1 cellular context compared by ENCODE assay signal in the genomic region with DNA sequence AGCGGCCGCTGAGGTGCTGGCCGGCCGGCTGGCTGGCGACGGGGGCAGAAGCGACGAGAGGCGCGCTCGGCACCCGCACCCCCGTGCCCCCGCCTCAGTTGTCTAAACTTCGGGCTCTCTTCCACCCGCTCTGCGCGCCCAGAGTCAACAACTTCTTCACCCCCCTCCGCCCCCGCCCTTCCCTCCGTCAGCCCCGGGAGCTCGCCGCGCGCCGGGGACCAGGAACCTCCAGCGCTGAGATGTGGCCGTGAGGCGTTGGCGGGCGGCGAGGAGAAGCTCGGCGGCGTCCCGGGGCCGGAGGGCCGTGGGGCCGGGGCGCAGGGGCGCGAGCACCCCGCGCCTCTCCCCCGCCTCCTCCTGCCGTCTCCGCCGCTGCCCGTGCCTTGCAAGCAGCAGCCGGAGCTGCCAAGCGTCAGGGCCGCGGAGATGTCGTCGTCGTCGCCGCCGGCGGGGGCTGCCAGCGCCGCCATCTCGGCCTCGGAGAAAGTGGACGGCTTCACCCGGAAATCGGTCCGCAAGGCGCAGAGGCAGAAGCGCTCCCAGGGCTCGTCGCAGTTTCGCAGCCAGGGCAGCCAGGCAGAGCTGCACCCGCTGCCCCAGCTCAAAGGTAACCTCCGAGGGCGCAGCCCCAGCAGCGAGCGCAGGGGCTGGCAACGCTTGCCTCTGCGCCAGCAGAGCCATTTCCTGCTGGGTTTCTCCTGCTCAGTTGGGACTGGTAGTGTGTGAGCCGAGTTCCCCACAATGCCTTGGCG.
A peak's percentile ranks its signal among the peaks of the same experiment; 100 is the strongest.
TF ChIP-seq lines count a peak whose summit lies in the region.

No MANE protein-coding gene starts in this region.

TF ChIP-seq in HepG2, 621 proteins besides CTCF, POLR2A, EP300 and RAD21 (continued from another document and continues in another):
- TF ChIP-seq, protein P1, sequence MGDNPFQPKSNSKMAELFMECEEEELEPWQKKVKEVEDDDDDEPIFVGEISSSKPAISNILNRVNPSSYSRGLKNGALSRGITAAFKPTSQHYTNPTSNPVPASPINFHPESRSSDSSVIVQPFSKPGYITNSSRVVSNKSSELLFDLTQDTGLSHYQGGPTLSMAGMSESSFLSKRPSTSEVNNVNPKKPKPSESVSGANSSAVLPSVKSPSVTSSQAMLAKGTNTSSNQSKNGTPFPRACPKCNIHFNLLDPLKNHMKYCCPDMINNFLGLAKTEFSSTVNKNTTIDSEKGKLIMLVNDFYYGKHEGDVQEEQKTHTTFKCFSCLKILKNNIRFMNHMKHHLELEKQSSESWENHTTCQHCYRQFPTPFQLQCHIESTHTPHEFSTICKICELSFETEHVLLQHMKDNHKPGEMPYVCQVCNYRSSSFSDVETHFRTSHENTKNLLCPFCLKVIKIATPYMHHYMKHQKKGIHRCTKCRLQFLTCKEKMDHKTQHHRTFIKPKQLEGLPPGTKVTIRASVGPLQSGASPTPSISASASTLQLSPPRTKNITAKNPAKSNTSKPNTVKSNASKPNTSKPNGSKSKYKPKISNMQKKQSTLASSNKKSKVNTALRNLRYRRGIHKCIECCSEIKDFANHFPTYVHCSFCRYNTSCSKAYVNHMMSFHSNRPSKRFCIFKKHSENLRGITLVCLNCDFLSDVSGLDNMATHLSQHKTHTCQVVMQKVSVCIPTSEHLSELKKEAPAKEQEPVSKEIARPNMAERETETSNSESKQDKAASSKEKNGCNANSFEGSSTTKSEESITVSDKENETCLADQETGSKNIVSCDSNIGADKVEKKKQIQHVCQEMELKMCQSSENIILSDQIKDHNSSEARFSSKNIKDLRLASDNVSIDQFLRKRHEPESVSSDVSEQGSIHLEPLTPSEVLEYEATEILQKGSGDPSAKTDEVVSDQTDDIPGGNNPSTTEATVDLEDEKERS (CRISPR knock-in tag; IDR thresholded peaks at IDR 0.05), result 0 out of 2 replicates have a peak, but pooled peaks have one; percentile 30
- TF ChIP-seq ZBTB7B (CRISPR knock-in tag; IDR thresholded peaks at IDR 0.05), result no peak
- TF ChIP-seq, protein P2, sequence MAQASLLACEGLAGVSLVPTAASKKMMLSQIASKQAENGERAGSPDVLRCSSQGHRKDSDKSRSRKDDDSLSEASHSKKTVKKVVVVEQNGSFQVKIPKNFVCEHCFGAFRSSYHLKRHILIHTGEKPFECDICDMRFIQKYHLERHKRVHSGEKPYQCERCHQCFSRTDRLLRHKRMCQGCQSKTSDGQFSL (CRISPR knock-in tag; IDR thresholded peaks at IDR 0.05), result no peak
- TF ChIP-seq, protein P3, sequence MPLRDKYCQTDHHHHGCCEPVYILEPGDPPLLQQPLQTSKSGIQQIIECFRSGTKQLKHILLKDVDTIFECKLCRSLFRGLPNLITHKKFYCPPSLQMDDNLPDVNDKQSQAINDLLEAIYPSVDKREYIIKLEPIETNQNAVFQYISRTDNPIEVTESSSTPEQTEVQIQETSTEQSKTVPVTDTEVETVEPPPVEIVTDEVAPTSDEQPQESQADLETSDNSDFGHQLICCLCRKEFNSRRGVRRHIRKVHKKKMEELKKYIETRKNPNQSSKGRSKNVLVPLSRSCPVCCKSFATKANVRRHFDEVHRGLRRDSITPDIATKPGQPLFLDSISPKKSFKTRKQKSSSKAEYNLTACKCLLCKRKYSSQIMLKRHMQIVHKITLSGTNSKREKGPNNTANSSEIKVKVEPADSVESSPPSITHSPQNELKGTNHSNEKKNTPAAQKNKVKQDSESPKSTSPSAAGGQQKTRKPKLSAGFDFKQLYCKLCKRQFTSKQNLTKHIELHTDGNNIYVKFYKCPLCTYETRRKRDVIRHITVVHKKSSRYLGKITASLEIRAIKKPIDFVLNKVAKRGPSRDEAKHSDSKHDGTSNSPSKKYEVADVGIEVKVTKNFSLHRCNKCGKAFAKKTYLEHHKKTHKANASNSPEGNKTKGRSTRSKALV (CRISPR knock-in tag; IDR thresholded peaks at IDR 0.05), result no peak
- no peak for TF ChIP-seq NONO (IDR thresholded peaks at IDR 0.05)
- no peak for TF ChIP-seq NONO (CRISPR knock-in tag; conservative IDR thresholded peaks at IDR 0.05)
- TF ChIP-seq TP53 (CRISPR knock-in tag; conservative IDR thresholded peaks at IDR 0.05), result no peak
- TF ChIP-seq ZSCAN12 (CRISPR knock-in tag; IDR thresholded peaks at IDR 0.05), result no peak
- no peak for TF ChIP-seq ZNF264 (CRISPR knock-in tag; IDR thresholded peaks at IDR 0.05)
- peak; percentile 29; the same call in 1 of the 2 replicates for TF ChIP-seq ZMYM4 (CRISPR knock-in tag; IDR thresholded peaks at IDR 0.05)
- TF ChIP-seq KDM4B (CRISPR knock-in tag; IDR thresholded peaks at IDR 0.05), result no peak
- no peak for TF ChIP-seq MLLT10 (CRISPR knock-in tag; IDR thresholded peaks at IDR 0.05)
- no peak for TF ChIP-seq NCOR1 (IDR thresholded peaks at IDR 0.05; ENCODE audit: borderline replicate concordance, low read length)
- TF ChIP-seq TGIF2 (CRISPR knock-in tag; IDR thresholded peaks at IDR 0.05), result no peak
- no peak for TF ChIP-seq MIXL1 (CRISPR knock-in tag; IDR thresholded peaks at IDR 0.05)
- no peak for TF ChIP-seq POLR2AphosphoS2 (IDR thresholded peaks at IDR 0.05; ENCODE audit: low read depth, low read length)
- TF ChIP-seq HNRNPK (IDR thresholded peaks at IDR 0.05; ENCODE audit: low read depth, low read length, poor library complexity, severe bottlenecking), result no peak
- no peak for TF ChIP-seq XBP1 (CRISPR knock-in tag; IDR thresholded peaks at IDR 0.05)
- TF ChIP-seq, protein P4, sequence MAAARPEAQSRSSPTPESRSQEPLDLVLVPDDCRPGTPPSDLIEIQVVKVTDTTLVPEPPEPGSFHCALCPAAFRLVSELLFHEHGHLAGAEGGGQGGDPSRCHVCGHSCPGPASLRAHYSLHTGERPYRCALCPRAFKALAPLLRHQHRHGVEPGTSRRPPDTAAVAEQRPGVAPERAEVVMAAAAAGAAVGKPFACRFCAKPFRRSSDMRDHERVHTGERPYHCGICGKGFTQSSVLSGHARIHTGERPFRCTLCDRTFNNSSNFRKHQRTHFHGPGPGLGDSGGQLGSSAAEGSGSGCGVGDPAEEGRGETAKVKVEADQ (CRISPR knock-in tag; IDR thresholded peaks at IDR 0.05; ENCODE audit: borderline replicate concordance), result no peak
- no peak; the same call in 1 of the 2 replicates for TF ChIP-seq ZNF501 (CRISPR knock-in tag; IDR thresholded peaks at IDR 0.05)
- TF ChIP-seq ZNF17 (CRISPR knock-in tag; IDR thresholded peaks at IDR 0.05), result no peak
- TF ChIP-seq PTBP1 (IDR thresholded peaks at IDR 0.05; ENCODE audit: low read depth, low read length, poor library complexity, severe bottlenecking), result no peak
- no peak for TF ChIP-seq ZNF839 (CRISPR knock-in tag; IDR thresholded peaks at IDR 0.05; ENCODE audit: borderline replicate concordance)
- TF ChIP-seq, protein P5, sequence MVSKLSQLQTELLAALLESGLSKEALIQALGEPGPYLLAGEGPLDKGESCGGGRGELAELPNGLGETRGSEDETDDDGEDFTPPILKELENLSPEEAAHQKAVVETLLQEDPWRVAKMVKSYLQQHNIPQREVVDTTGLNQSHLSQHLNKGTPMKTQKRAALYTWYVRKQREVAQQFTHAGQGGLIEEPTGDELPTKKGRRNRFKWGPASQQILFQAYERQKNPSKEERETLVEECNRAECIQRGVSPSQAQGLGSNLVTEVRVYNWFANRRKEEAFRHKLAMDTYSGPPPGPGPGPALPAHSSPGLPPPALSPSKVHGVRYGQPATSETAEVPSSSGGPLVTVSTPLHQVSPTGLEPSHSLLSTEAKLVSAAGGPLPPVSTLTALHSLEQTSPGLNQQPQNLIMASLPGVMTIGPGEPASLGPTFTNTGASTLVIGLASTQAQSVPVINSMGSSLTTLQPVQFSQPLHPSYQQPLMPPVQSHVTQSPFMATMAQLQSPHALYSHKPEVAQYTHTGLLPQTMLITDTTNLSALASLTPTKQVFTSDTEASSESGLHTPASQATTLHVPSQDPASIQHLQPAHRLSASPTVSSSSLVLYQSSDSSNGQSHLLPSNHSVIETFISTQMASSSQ (IDR thresholded peaks at IDR 0.05; ENCODE audit: low read depth), result no peak
- TF ChIP-seq, protein P5 (CRISPR knock-in tag; IDR thresholded peaks at IDR 0.05; ENCODE audit: borderline replicate concordance), result no peak
- TF ChIP-seq ZNF747 (CRISPR knock-in tag; IDR thresholded peaks at IDR 0.05; ENCODE audit: borderline replicate concordance), result no peak
- no peak for TF ChIP-seq ZFP36L2 (CRISPR knock-in tag; IDR thresholded peaks at IDR 0.05)
- TF ChIP-seq MBNL3 (CRISPR knock-in tag; conservative IDR thresholded peaks at IDR 0.05), result no peak
- TF ChIP-seq ZNF441 (CRISPR knock-in tag; IDR thresholded peaks at IDR 0.05; ENCODE audit: borderline replicate concordance), result no peak
- no peak for TF ChIP-seq KLF13 (CRISPR knock-in tag; IDR thresholded peaks at IDR 0.05)
- TF ChIP-seq PRMT3 (CRISPR knock-in tag; IDR thresholded peaks at IDR 0.05; ENCODE audit: borderline replicate concordance, low read depth), result no peak
- TF ChIP-seq ZFP62 (CRISPR knock-in tag; IDR thresholded peaks at IDR 0.05), result no peak
- no peak for TF ChIP-seq TCF7L2 (IDR thresholded peaks at IDR 0.05; ENCODE audit: low read depth, low read length)
- TF ChIP-seq MYNN (CRISPR knock-in tag; IDR thresholded peaks at IDR 0.05; ENCODE audit: low read depth), result no peak
- TF ChIP-seq ZNF777 (CRISPR knock-in tag; IDR thresholded peaks at IDR 0.05), result 0 out of 2 replicates have a peak, but pooled peaks have one; percentile 55
- no peak for TF ChIP-seq HDAC2 (CRISPR knock-in tag; IDR thresholded peaks at IDR 0.05)
- TF ChIP-seq, protein P6, sequence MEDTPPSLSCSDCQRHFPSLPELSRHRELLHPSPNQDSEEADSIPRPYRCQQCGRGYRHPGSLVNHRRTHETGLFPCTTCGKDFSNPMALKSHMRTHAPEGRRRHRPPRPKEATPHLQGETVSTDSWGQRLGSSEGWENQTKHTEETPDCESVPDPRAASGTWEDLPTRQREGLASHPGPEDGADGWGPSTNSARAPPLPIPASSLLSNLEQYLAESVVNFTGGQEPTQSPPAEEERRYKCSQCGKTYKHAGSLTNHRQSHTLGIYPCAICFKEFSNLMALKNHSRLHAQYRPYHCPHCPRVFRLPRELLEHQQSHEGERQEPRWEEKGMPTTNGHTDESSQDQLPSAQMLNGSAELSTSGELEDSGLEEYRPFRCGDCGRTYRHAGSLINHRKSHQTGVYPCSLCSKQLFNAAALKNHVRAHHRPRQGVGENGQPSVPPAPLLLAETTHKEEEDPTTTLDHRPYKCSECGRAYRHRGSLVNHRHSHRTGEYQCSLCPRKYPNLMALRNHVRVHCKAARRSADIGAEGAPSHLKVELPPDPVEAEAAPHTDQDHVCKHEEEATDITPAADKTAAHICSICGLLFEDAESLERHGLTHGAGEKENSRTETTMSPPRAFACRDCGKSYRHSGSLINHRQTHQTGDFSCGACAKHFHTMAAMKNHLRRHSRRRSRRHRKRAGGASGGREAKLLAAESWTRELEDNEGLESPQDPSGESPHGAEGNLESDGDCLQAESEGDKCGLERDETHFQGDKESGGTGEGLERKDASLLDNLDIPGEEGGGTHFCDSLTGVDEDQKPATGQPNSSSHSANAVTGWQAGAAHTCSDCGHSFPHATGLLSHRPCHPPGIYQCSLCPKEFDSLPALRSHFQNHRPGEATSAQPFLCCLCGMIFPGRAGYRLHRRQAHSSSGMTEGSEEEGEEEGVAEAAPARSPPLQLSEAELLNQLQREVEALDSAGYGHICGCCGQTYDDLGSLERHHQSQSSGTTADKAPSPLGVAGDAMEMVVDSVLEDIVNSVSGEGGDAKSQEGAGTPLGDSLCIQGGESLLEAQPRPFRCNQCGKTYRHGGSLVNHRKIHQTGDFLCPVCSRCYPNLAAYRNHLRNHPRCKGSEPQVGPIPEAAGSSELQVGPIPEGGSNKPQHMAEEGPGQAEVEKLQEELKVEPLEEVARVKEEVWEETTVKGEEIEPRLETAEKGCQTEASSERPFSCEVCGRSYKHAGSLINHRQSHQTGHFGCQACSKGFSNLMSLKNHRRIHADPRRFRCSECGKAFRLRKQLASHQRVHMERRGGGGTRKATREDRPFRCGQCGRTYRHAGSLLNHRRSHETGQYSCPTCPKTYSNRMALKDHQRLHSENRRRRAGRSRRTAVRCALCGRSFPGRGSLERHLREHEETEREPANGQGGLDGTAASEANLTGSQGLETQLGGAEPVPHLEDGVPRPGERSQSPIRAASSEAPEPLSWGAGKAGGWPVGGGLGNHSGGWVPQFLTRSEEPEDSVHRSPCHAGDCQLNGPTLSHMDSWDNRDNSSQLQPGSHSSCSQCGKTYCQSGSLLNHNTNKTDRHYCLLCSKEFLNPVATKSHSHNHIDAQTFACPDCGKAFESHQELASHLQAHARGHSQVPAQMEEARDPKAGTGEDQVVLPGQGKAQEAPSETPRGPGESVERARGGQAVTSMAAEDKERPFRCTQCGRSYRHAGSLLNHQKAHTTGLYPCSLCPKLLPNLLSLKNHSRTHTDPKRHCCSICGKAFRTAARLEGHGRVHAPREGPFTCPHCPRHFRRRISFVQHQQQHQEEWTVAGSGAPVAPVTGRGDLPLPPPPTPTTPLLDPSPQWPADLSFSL (CRISPR knock-in tag; IDR thresholded peaks at IDR 0.05), result 0 out of 2 replicates have a peak, but pooled peaks have one; percentile 29
- TF ChIP-seq, protein P7, sequence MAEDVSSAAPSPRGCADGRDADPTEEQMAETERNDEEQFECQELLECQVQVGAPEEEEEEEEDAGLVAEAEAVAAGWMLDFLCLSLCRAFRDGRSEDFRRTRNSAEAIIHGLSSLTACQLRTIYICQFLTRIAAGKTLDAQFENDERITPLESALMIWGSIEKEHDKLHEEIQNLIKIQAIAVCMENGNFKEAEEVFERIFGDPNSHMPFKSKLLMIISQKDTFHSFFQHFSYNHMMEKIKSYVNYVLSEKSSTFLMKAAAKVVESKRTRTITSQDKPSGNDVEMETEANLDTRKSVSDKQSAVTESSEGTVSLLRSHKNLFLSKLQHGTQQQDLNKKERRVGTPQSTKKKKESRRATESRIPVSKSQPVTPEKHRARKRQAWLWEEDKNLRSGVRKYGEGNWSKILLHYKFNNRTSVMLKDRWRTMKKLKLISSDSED (CRISPR knock-in tag; IDR thresholded peaks at IDR 0.05), result no peak
- no peak for TF ChIP-seq ZNF331 (CRISPR knock-in tag; IDR thresholded peaks at IDR 0.05)
- no peak for TF ChIP-seq GATA4 (IDR thresholded peaks at IDR 0.05; ENCODE audit: borderline replicate concordance, low read depth)
- no peak for TF ChIP-seq ZNF879 (CRISPR knock-in tag; IDR thresholded peaks at IDR 0.05)
- no peak for TF ChIP-seq BRCA1 (CRISPR knock-in tag; IDR thresholded peaks at IDR 0.05)
- TF ChIP-seq ZNF773 (CRISPR knock-in tag; IDR thresholded peaks at IDR 0.05; ENCODE audit: borderline replicate concordance), result no peak; the same call in 1 of the 2 replicates
- no peak for TF ChIP-seq TAF15 (IDR thresholded peaks at IDR 0.05; ENCODE audit: low read depth, low read length, poor library complexity, severe bottlenecking)
